8 cellular contexts compared by ENCODE assay signal in the genomic region with DNA sequence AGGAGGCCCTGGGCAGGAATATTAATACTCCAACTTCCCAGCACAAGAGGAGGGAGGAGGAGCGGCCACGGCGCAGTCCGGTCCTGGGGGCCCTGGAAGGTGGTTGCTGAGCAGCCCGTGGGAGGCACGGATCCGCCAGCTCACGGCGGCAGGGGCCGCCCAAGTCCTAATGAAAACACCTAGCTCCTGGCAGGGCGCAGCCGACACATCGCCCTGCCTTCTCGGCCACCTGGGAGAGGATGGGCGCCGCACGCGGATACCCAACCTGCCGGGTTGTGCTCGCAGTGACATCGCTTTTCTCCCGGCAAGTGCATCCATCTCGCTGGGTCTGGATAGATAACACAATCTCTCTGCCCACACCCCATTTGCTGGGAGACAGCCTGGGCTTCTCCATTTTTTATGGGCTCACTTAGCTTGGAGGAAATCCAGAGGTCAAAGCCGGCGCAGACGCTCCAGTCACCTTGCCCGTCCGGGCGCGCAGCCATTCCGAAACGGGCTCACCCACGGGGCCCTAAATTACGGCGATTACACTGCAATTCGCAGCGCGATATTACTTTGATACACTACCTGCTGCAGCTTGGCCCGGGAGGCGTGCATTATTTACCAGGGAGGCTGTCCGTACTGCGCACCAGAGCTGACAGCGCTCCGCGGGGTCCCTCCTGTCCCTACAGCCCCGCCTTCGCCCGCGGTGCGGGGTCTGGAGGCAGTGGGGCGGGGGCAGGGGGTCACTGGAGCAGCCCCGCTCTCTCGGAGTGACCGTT. TPM values are rescaled to one million over a fixed set of nuclear protein-coding genes. Genes with fewer than 3 reads are reported as not detected.
A peak's percentile ranks its signal among the peaks of the same experiment; 100 is the strongest.
DNase-seq lines count a peak whose midpoint lies in the region; FAIRE-seq and TF ChIP-seq lines count a peak whose summit lies in the region.

No MANE protein-coding gene starts in this region.

- intact Hi-C loops in left ventricle myocardium inferior (cut with micrococcal nuclease) (no loop called here), transverse colon (cut with DNase I; ENCODE audit: low total_unique reads) (no loop called here)

- TF ChIP-seq POLR2A in GM12892 (IDR thresholded peaks at IDR 0.05; ENCODE audit: low read depth, low read length) (no peak), transverse colon (IDR thresholded peaks at IDR 0.05) (no peak)

- in situ Hi-C loops in transverse colon (cut with MboI; ENCODE audit: low pct_ligation_motif_present in 1 of 4, low pct_unique_long_range_greater_than_20kb in 1 of 4, low sequenced_read_pairs in 3 of 4): no loop called here

- peak; percentile 30; the same call in 1 of the 2 replicates for TF ChIP-seq CTCF in 22Rv1 (IDR thresholded peaks at IDR 0.05)
- no peak for TF ChIP-seq CTCF in left ventricle myocardium inferior (IDR thresholded peaks at IDR 0.05; ENCODE audit: borderline replicate concordance)
- TF ChIP-seq CTCF in transverse colon (IDR thresholded peaks at IDR 0.05): no peak

- WGBS in transverse colon (ENCODE audit: low coverage in 1 of 2), 2 donors: 2% methylated on average over 48 of the region's 54 CpGs; no CpG with 5 or more reads in 1 of the 2 donors

- H3K9ac ChIP-seq in skeletal muscle tissue (ENCODE audit: low read depth in 1 of 3, low read length in 3 of 3): no peak overlapping the region

- H3K9me3 ChIP-seq in left ventricle myocardium inferior (replicated peaks) (no peaks in the 10 kb centered on the region), skeletal muscle tissue (ENCODE audit: control insufficient read depth in 3 of 3, low read length in 3 of 3) (no peaks in the 10 kb centered on the region), transverse colon (no peaks in the 10 kb centered on the region)

- peaks cover 72% of the 10 kb centered on the region for H3K27me3 ChIP-seq in left ventricle myocardium inferior (ENCODE audit: low read depth)
- H3K27me3 ChIP-seq in skeletal muscle tissue (ENCODE audit: control insufficient read depth in 3 of 3, insufficient read depth in 3 of 3, low read length in 3 of 3): peaks cover 50 to 70% (median 67%) of the 10 kb centered on the region in 3 donors
- H3K27me3 ChIP-seq in transverse colon: peaks cover 76% of the 10 kb centered on the region

- peak overlapping the region; percentile 62 for H3K4me3 ChIP-seq in left ventricle myocardium inferior
- H3K4me3 ChIP-seq in skeletal muscle tissue (ENCODE audit: low read length in 3 of 3): peak overlapping the region; percentile 40 to 60 (median 51)
- H3K4me3 ChIP-seq in transverse colon: peak overlapping the region in 2 of 4 donors; percentile 3 to 40

- DNase-seq in GM12892 (ENCODE audit: insufficient read length): peak; percentile 69
- peak; percentile 25 for DNase-seq in RPMI8226
- DNase-seq in left ventricle myocardium inferior: no peak
- DNase-seq in SHP77 treated with DMSO at 0.1 percent for 48 hours (lab: John Stamatoyannopoulos, UW): no peak
- no peak for DNase-seq in HTR-8/SVneo (ENCODE audit: insufficient read length, low spot score)
- no peak for DNase-seq in transverse colon

- H3K27ac ChIP-seq in 22Rv1 (no peak overlapping the region), left ventricle myocardium inferior (replicated peaks) (no peak overlapping the region), skeletal muscle tissue (ENCODE audit: low read depth, low read length) (no peak overlapping the region), transverse colon (no peak overlapping the region)

- H3K36me3 ChIP-seq in left ventricle myocardium inferior (no peaks in the 10 kb centered on the region), skeletal muscle tissue (ENCODE audit: control insufficient read depth in 3 of 3, insufficient read depth in 3 of 3, low read length in 3 of 3) (no peaks in the 10 kb centered on the region), transverse colon (no peaks in the 10 kb centered on the region)

- FAIRE-seq in GM12892 (lab: Jason Lieb, UNC) (peak; percentile 87), HTR-8/SVneo (lab: Jason Lieb, UNC) (no peak)

- TF ChIP-seq EP300 in transverse colon (IDR thresholded peaks at IDR 0.05; ENCODE audit: low read depth): no peak

- H3K4me1 ChIP-seq in left ventricle myocardium inferior: peaks cover 16% of the 10 kb centered on the region
- H3K4me1 ChIP-seq in skeletal muscle tissue (ENCODE audit: control insufficient read depth in 3 of 3, insufficient read depth in 3 of 3, low read length in 3 of 3): peaks cover 8 to 11% (median 8%) of the 10 kb centered on the region in 3 donors
- peaks cover 0 to 15% (median 13%) of the 10 kb centered on the region in 4 donors for H3K4me1 ChIP-seq in transverse colon

RNA-seq across cellular contexts. Expression of a gene that starts 36.2 kb away (rescaled TPM):
- 128 TPM for polyA plus RNA-seq in GM12892 (2012; ENCODE audit: missing spikeins)
- 28.1 TPM for total RNA-seq in left ventricle myocardium inferior
- 16.2 TPM for total RNA-seq in skeletal muscle tissue
- total RNA-seq in transverse colon: 10 to 100 TPM in 2 of 4 donors, not detected in 2; 16.9 to 21.8 TPM

Comparison
In these comparisons a context has a peak if more than half of its experiments do, and no peak if none do; other contexts are left out.
1. DNase-seq: peak in GM12892 (single experiment) and RPMI8226 (single experiment); none in left ventricle myocardium inferior (single experiment), SHP77 treated with DMSO at 0.1 percent for 48 hours (single experiment), HTR-8/SVneo (single experiment) and transverse colon (single experiment).